8 cellular contexts compared by ENCODE assay signal in the genomic region with DNA sequence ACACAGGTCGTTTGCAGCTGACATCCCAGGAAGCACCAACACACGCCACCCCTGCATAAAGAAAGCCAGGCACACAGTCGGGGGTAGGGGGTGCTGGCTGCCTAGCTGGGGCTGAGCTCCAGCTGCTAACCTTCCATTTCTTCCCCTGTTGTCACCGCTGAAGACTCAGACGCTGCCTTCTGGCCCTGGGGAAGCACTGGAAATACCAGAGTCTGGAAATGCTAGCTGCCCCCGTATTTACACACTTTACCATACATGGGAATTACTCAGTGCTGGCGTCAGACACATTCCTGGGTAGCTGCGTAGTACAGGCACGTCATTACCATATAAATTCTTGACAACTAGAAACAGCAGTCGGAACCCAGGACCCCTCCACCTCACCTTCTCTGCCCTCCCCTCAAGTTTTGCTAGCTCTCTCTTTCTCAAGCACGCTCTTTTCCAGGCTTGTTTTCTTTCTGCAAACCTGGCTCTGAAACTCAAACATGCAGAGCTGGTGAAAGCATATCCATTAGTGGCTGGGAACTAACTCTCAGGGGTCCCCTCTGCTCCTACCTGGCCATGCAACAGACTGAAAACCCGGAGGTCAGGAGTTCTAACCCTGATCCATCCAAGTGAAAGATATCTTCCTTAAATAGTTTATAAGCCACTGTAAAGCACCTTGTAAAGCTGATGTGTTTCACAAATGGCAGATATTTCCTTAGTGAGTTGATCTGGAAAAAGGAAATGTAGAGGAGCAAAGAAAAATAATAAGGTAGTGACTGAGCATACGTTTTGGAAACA. TPM values are rescaled to one million over a fixed set of nuclear protein-coding genes. Genes with fewer than 3 reads are reported as not detected.
DNase-seq lines count a peak whose midpoint lies in the region; ATAC-seq and TF ChIP-seq lines count a peak whose summit lies in the region.

No MANE protein-coding gene starts in this region.

- no peak overlapping the region for H4K8ac ChIP-seq in neuronal stem cell (ENCODE audit: low read depth, low read length)

- ATAC-seq in HG02885 (IDR thresholded peaks at IDR 0.05; ENCODE audit: poor library complexity, unreplicated experiment) = no peak
- no peak for ATAC-seq in effector memory CD8-positive, alpha-beta T cell (replicated peaks)
- ATAC-seq in T-cell (replicated peaks in 1 of 4) = no peak

- H3K27me3 ChIP-seq in neuronal stem cell (ENCODE audit: control insufficient read depth in 3 of 3, insufficient read depth in 3 of 3, low read depth in 1 of 3, low read length in 3 of 3) = peaks cover 0 to 16% (median 0%) of the 10 kb centered on the region in 3 experiments

- H3K27ac ChIP-seq in neuronal stem cell (replicated peaks; ENCODE audit: low read length) = peak overlapping the region; percentile 32

- no peak overlapping the region for H4K91ac ChIP-seq in neuronal stem cell (ENCODE audit: low read depth, low read length, poor library complexity)

- TF ChIP-seq CTCF in epithelial cell of esophagus (IDR thresholded peaks at IDR 0.05; ENCODE audit: insufficient read depth, low read depth, low read length, missing control alignments) = no peak

- no peak overlapping the region for H3K4me2 ChIP-seq in neuronal stem cell (ENCODE audit: insufficient read depth, low read length, poor library complexity, severe bottlenecking)

- no peak overlapping the region for H3K4me3 Mint-ChIP-seq in effector memory CD8-positive, alpha-beta T cell
- H3K4me3 Mint-ChIP-seq in T-cell = no peak overlapping the region
- H3K4me3 Mint-ChIP-seq in activated CD4-positive, alpha-beta memory T cell treated with anti-CD3 and anti-CD28 coated beads for 36 hours = no peak overlapping the region

- no peak overlapping the region for H3K18ac ChIP-seq in neuronal stem cell (ENCODE audit: low read length)

- no peaks in the 10 kb centered on the region for H3K36me3 ChIP-seq in neuronal stem cell (replicated peaks in 1 of 2; ENCODE audit: control insufficient read depth in 2 of 2, insufficient read depth in 2 of 2, low read length in 2 of 2)

- no peaks in the 10 kb centered on the region for H3K9me3 Mint-ChIP-seq in effector memory CD8-positive, alpha-beta T cell
- no peaks in the 10 kb centered on the region for H3K9me3 Mint-ChIP-seq in T-cell
- no peaks in the 10 kb centered on the region for H3K9me3 Mint-ChIP-seq in activated CD4-positive, alpha-beta memory T cell treated with anti-CD3 and anti-CD28 coated beads for 36 hours

- no peaks in the 10 kb centered on the region for H3K27me3 Mint-ChIP-seq in effector memory CD8-positive, alpha-beta T cell
- H3K27me3 Mint-ChIP-seq in T-cell = no peaks in the 10 kb centered on the region
- no peaks in the 10 kb centered on the region for H3K27me3 Mint-ChIP-seq in activated CD4-positive, alpha-beta memory T cell treated with anti-CD3 and anti-CD28 coated beads for 36 hours

- H2BK120ac ChIP-seq in neuronal stem cell (ENCODE audit: low read depth, low read length) = no peak overlapping the region

- peaks cover 12% of the 10 kb centered on the region for H3K36me3 Mint-ChIP-seq in effector memory CD8-positive, alpha-beta T cell (ENCODE audit: insufficient read depth)
- H3K36me3 Mint-ChIP-seq in T-cell = no peaks in the 10 kb centered on the region
- H3K36me3 Mint-ChIP-seq in activated CD4-positive, alpha-beta memory T cell treated with anti-CD3 and anti-CD28 coated beads for 36 hours = no peaks in the 10 kb centered on the region

- no peak overlapping the region for H2AK5ac ChIP-seq in neuronal stem cell (ENCODE audit: low read depth, low read length)

- H2BK5ac ChIP-seq in neuronal stem cell (ENCODE audit: low read length) = no peak overlapping the region

- H3K23ac ChIP-seq in neuronal stem cell (ENCODE audit: low read depth, low read length, poor library complexity) = no peak overlapping the region

- H3K4me1 ChIP-seq in neuronal stem cell (ENCODE audit: control insufficient read depth in 2 of 2, insufficient read depth in 1 of 2, low read depth in 1 of 2, low read length in 2 of 2) = peaks cover 26 to 52% of the 10 kb centered on the region in 2 donors

- CTCF ChIA-PET in T-cell (lab: Charles Lee) = interaction anchor here (0.6 to 3.8 kb wide), 6 partner anchors 9 to 63 kb away, joined by 3 to 20 read pairs (median 8); no protein-coding TSS in a partner anchor
- CTCF ChIA-PET in activated CD4-positive, alpha-beta memory T cell treated with anti-CD3 and anti-CD28 coated beads for 36 hours (lab: Charles Lee) = interaction anchor here (1.4 to 13.7 kb wide), 5 partner anchors 10 to 68 kb away, joined by 4 to 143 read pairs (median 8); no protein-coding TSS in a partner anchor

- H3K9me3 ChIP-seq in neuronal stem cell (replicated peaks in 1 of 2; ENCODE audit: control insufficient read depth in 2 of 2, insufficient read depth in 1 of 2, low read depth in 1 of 2, low read length in 2 of 2) = no peaks in the 10 kb centered on the region

- no peak overlapping the region for H3K27ac Mint-ChIP-seq in effector memory CD8-positive, alpha-beta T cell
- no peak overlapping the region for H3K27ac Mint-ChIP-seq in T-cell
- H3K27ac Mint-ChIP-seq in activated CD4-positive, alpha-beta memory T cell treated with anti-CD3 and anti-CD28 coated beads for 36 hours = no peak overlapping the region

- H2AFZ ChIP-seq in neuronal stem cell (ENCODE audit: low read length) = peak overlapping the region; percentile 73

- POLR2A ChIA-PET in T-cell (lab: Charles Lee) = interaction anchor here in 1 of 2 donors (0.6 kb wide), 1 partner anchor 56 kb away, joined by 4 read pairs; no protein-coding TSS in a partner anchor
- POLR2A ChIA-PET in activated CD4-positive, alpha-beta memory T cell treated with anti-CD3 and anti-CD28 coated beads for 36 hours (lab: Charles Lee) = no interaction called here

- H3K4ac ChIP-seq in neuronal stem cell (ENCODE audit: low read length) = no peak overlapping the region

- H3K79me1 ChIP-seq in neuronal stem cell (ENCODE audit: low read depth, low read length) = no peaks in the 10 kb centered on the region

- H3K14ac ChIP-seq in neuronal stem cell (ENCODE audit: low read length) = no peak overlapping the region

- peak overlapping the region; percentile 0 for H2BK12ac ChIP-seq in neuronal stem cell (ENCODE audit: low read length)

- no peak overlapping the region for H3K9ac ChIP-seq in neuronal stem cell (ENCODE audit: low read depth, low read length, poor library complexity)

- H3K4me1 Mint-ChIP-seq in effector memory CD8-positive, alpha-beta T cell (ENCODE audit: low read depth in 2 of 2) = peaks cover 34 to 37% of the 10 kb centered on the region in 2 donors
- H3K4me1 Mint-ChIP-seq in T-cell = peaks cover 33 to 46% (median 38%) of the 10 kb centered on the region in 3 donors
- H3K4me1 Mint-ChIP-seq in activated CD4-positive, alpha-beta memory T cell treated with anti-CD3 and anti-CD28 coated beads for 36 hours (ENCODE audit: low read depth) = peaks cover 37% of the 10 kb centered on the region

- intact Hi-C loops in activated CD4-positive, alpha-beta memory T cell treated with anti-CD3 and anti-CD28 coated beads for 36 hours (cut with micrococcal nuclease) = no loop called here

- peak; percentile 72 for DNase-seq in COLO829 (ENCODE audit: low spot score)
- peak; percentile 86 for DNase-seq in NCI-H69 (lab: John Stamatoyannopoulos, UW)
- peak; percentile 91 for DNase-seq in epithelial cell of esophagus (ENCODE audit: low read depth)
- DNase-seq in neuronal stem cell (ENCODE audit: low spot score) = no peak
- no peak for DNase-seq in effector memory CD8-positive, alpha-beta T cell
- no peak for DNase-seq in T-cell
- DNase-seq in activated CD4-positive, alpha-beta memory T cell treated with anti-CD3 and anti-CD28 coated beads for 36 hours = no peak

- no peak overlapping the region for H2BK15ac ChIP-seq in neuronal stem cell (ENCODE audit: low read length)

- no CpG with 5 or more reads among the region's 13 CpGs for WGBS in neuronal stem cell (ENCODE audit: extremely low coverage in 2 of 2, insufficient read length in 2 of 2, insufficient replicate concordance in 1 of 2), 2 donors

- no peak overlapping the region for H3K4me3 ChIP-seq in epithelial cell of esophagus (ENCODE audit: low read length)
- H3K4me3 ChIP-seq in neuronal stem cell (ENCODE audit: low read length in 2 of 2) = peak overlapping the region in 1 of 2 donors; percentile 11

RNA-seq across cellular contexts. Expression of a gene that starts 3.3 kb away (rescaled TPM):
- 31.8 TPM for polyA plus RNA-seq in neuronal stem cell (2013, experiment 1 of 2)
- polyA plus RNA-seq in neuronal stem cell (2013, experiment 2 of 2) = 29.5 TPM
- total RNA-seq in T-cell = 10 to 100 TPM; 35.0 to 47.2 (median 36.8) TPM
- total RNA-seq in activated CD4-positive, alpha-beta memory T cell treated with anti-CD3 and anti-CD28 coated beads for 36 hours = 10 to 100 TPM; 48.4 to 51.8 TPM

RNA-seq across cellular contexts. Expression of a gene that starts 34.6 kb away (rescaled TPM):
- 12.4 TPM for polyA plus RNA-seq in neuronal stem cell (2013, experiment 1 of 2)
- polyA plus RNA-seq in neuronal stem cell (2013, experiment 2 of 2) = 12.3 TPM
- total RNA-seq in T-cell = 1 to 10 TPM in 4 of 5 donors, under 1 TPM in 1; 0.83 to 5.8 (median 3.6) TPM
- 1 to 10 TPM; 3.4 to 4.1 TPM for total RNA-seq in activated CD4-positive, alpha-beta memory T cell treated with anti-CD3 and anti-CD28 coated beads for 36 hours

RNA-seq across cellular contexts. Expression of a gene that starts 35.3 kb away (rescaled TPM):
- polyA plus RNA-seq in neuronal stem cell (2013, experiment 1 of 2) = 112 TPM
- polyA plus RNA-seq in neuronal stem cell (2013, experiment 2 of 2) = 121 TPM
- total RNA-seq in T-cell = 1 to 10 TPM; 2.8 to 6.9 (median 4.7) TPM
- total RNA-seq in activated CD4-positive, alpha-beta memory T cell treated with anti-CD3 and anti-CD28 coated beads for 36 hours = 1 to 10 TPM; 2.2 to 2.6 TPM

Comparison
In these comparisons a context has a peak if more than half of its experiments do, and no peak if none do; other contexts are left out.
1. DNase-seq: peak in COLO829 (single experiment), NCI-H69 (single experiment) and epithelial cell of esophagus (single experiment); none in neuronal stem cell (single experiment), effector memory CD8-positive, alpha-beta T cell (0 of 3), T-cell (0 of 34) and activated CD4-positive, alpha-beta memory T cell treated with anti-CD3 and anti-CD28 coated beads for 36 hours (single experiment).